8 cellular contexts compared by ENCODE assay signal in the genomic region with DNA sequence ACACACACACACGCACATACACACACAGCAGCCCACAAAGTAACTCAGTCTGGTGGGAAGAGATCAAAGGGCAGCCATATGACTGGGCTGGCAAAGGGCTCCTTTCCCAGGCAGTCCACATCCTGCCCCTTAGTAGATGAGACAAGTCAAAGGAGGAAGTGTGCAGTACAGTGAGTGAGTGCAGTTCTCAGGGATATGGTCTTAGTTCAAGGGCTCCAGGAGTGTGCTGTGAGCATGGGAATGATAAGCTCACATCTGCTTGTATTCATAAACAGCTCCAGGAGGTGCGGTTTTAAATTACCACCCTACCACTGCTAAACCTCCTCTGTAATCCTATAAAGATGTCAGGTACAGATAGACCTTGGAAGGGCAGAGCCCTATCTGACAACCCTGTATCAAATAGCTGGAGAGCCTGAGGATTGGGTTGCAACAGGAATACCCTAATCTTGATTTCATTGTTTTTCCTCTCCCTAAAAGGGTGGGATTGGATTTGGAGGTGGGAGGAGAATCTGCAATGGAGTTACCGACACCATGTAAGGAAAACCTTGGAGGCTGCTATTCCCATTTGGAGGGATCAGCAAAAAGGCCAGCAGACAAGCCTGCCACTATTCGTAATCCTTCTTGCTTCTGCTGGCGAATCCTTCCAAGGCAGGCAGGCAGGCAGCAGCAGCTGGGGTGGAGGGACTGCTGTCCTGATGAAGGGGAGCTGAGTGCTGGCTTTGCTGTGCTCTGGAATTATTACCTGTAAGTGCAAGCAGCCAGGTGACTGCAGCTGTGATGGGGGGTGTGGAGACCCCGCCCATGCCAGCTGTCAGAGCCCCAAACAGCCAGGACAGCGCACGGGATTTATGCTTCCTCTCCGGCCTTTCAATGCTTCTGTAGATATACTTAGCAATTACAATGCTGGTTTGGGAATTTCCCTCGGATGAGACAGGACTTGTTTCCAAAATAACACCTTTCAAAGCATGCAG.
DNase-seq lines count a peak whose midpoint lies in the region; ATAC-seq and TF ChIP-seq lines count a peak whose summit lies in the region.

No MANE protein-coding gene starts in this region.

- peak; percentile 50 for DNase-seq in A172 (ENCODE audit: low spot score)
- peak; percentile 55 for DNase-seq in HEK293T (ENCODE audit: extremely low spot score)
- peak; percentile 72 for DNase-seq in SW480 (ENCODE audit: low spot score)
- peak; percentile 67 for DNase-seq in iris pigment epithelial cell (ENCODE audit: low read depth)
- DNase-seq in GM19238 (ENCODE audit: insufficient read length, low spot score): no peak
- DNase-seq in GM19240 (ENCODE audit: insufficient read length, low spot score): no peak

- ATAC-seq in HG03159 (IDR thresholded peaks at IDR 0.05; ENCODE audit: unreplicated experiment): no peak
- ATAC-seq in HG03108 (IDR thresholded peaks at IDR 0.05; ENCODE audit: unreplicated experiment): no peak

- POLR2A ChIA-PET in HEK293T (lab: Yijun Ruan, JAX): interaction anchor here (1.4 kb wide), 1 partner anchor 361 kb away, joined by 6 read pairs; the partner anchor contains the start of gene SOX4

- CTCF ChIA-PET in HEK293T (lab: Yijun Ruan, JAX): interaction anchor here (0.7 kb wide), 1 partner anchor 292 kb away, joined by 3 read pairs; no protein-coding TSS in a partner anchor

TF ChIP-seq in HEK293T, 16 proteins besides CTCF, POLR2A, EP300 and RAD21:
- TF ChIP-seq CTBP1 (IDR thresholded peaks at IDR 0.05; ENCODE audit: borderline replicate concordance) (peak; percentile 80; the same call in 1 of the 2 replicates), FOXA1 (IDR thresholded peaks at IDR 0.05) (no peak), L3MBTL2 (conservative IDR thresholded peaks at IDR 0.05) (no peak), BHLHE40 (IDR thresholded peaks at IDR 0.05; ENCODE audit: borderline replicate concordance) (no peak), HDGF (IDR thresholded peaks at IDR 0.05; ENCODE audit: borderline replicate concordance) (no peak), ELF4 (IDR thresholded peaks at IDR 0.05) (no peak), ARNT (IDR thresholded peaks at IDR 0.05) (no peak), SP1 (IDR thresholded peaks at IDR 0.05) (no peak), LEF1 (IDR thresholded peaks at IDR 0.05; ENCODE audit: borderline replicate concordance) (no peak), FOXM1 (IDR thresholded peaks at IDR 0.05; ENCODE audit: borderline replicate concordance) (no peak), TARDBP (IDR thresholded peaks at IDR 0.05) (no peak), SUZ12 (IDR thresholded peaks at IDR 0.05) (no peak), FOXK2 (IDR thresholded peaks at IDR 0.05) (no peak), NFRKB (IDR thresholded peaks at IDR 0.05) (no peak), ZNF384 (IDR thresholded peaks at IDR 0.05) (no peak), PKNOX1 (IDR thresholded peaks at IDR 0.05) (peak; percentile 65)

Comparison
In these comparisons a context has a peak if more than half of its experiments do, and no peak if none do; other contexts are left out.
1. DNase-seq: peak in A172 (single experiment), HEK293T (single experiment), SW480 (single experiment) and iris pigment epithelial cell (single experiment); none in GM19238 (single experiment) and GM19240 (single experiment).